21 cellular contexts compared by ENCODE assay signal in genomic region chr6:124869412-124869811, GRCh38.
"Had no signal": no experiment of that assay in that cellular context is flagged by ENCODE, and none has a peak within 500 bp of the region (broad histone marks: within the 10 kb centered on the region; RNA-seq: fewer than 3 reads in every experiment).

No MANE protein-coding gene starts in this region.

- H3K4me1 Mint-ChIP-seq: activated CD4-positive, alpha-beta T cell treated with anti-CD3 and anti-CD28 coated beads, Interleukin-2, amount 10 ng/mL, durations not matched to agents 24 days and 14 days; central memory CD8-positive, alpha-beta T cell; stimulated activated naive CD8-positive, alpha-beta T cell treated with anti-CD3 and anti-CD28 coated beads, Interleukin-15, amount 100 ng/mL, for 72 hours had no signal

- DNase-seq: activated CD4-positive, alpha-beta T cell treated with anti-CD3 and anti-CD28 coated beads, Interleukin-2, amount 10 ng/mL, durations not matched to agents 24 days and 14 days; activated CD8-positive, alpha-beta T cell treated with anti-CD3 and anti-CD28 coated beads for 36 hours; activated naive CD4-positive, alpha-beta T cell treated with anti-CD3 and anti-CD28 coated beads for 36 hours; activated T-cell treated with anti-CD3 and anti-CD28 coated beads, Interleukin-2, amount 50 U/mL, for 1 hour; anterior cingulate cortex; cortex of kidney; effector CD4-positive, alpha-beta T cell; gastrocnemius medialis; head of caudate nucleus; left lung; occipital lobe; right cardiac atrium; stimulated activated CD4-positive, alpha-beta T cell treated with anti-CD3 and anti-CD28 coated beads, Interleukin-2, amount 100 ng/mL, for 48 hours; stimulated activated naive CD8-positive, alpha-beta T cell treated with anti-CD3 and anti-CD28 coated beads, Interleukin-15, amount 100 ng/mL, for 72 hours; trophoblast cell had no signal

- H3K36me3 Mint-ChIP-seq: brain had no signal

- H3K27me3 ChIP-seq: esophagus muscularis mucosa, gastrocnemius medialis, left lung, vagina had no signal

- H3K27me3 Mint-ChIP-seq: activated CD8-positive, alpha-beta T cell treated with anti-CD3 and anti-CD28 coated beads for 36 hours; brain; central memory CD8-positive, alpha-beta T cell had no signal

- H3K4me3 Mint-ChIP-seq: activated CD4-positive, alpha-beta T cell treated with anti-CD3 and anti-CD28 coated beads, Interleukin-2, amount 10 ng/mL, durations not matched to agents 24 days and 14 days; activated CD8-positive, alpha-beta T cell treated with anti-CD3 and anti-CD28 coated beads for 36 hours; activated naive CD4-positive, alpha-beta T cell treated with anti-CD3 and anti-CD28 coated beads for 36 hours; brain; central memory CD8-positive, alpha-beta T cell; stimulated activated naive CD8-positive, alpha-beta T cell treated with anti-CD3 and anti-CD28 coated beads, Interleukin-15, amount 100 ng/mL, for 72 hours had no signal

- H3K9me3 ChIP-seq: esophagus muscularis mucosa, gastrocnemius medialis, left lung, prostate gland, vagina had no signal

- H3K4me3 ChIP-seq: esophagus muscularis mucosa, gastrocnemius medialis, left lung, prostate gland, skin epidermis, vagina had no signal

- H3K27ac Mint-ChIP-seq: activated CD4-positive, alpha-beta T cell treated with anti-CD3 and anti-CD28 coated beads, Interleukin-2, amount 10 ng/mL, durations not matched to agents 24 days and 14 days; activated CD8-positive, alpha-beta T cell treated with anti-CD3 and anti-CD28 coated beads for 36 hours; activated naive CD4-positive, alpha-beta T cell treated with anti-CD3 and anti-CD28 coated beads for 36 hours; brain; stimulated activated naive CD8-positive, alpha-beta T cell treated with anti-CD3 and anti-CD28 coated beads, Interleukin-15, amount 100 ng/mL, for 72 hours had no signal

- H3K4me1 ChIP-seq: gastrocnemius medialis, left lung, prostate gland, vagina had no signal

- H3K27ac ChIP-seq: esophagus muscularis mucosa, gastrocnemius medialis, left lung, prostate gland, skin epidermis, vagina had no signal

- H3K9me3 Mint-ChIP-seq: activated CD4-positive, alpha-beta T cell treated with anti-CD3 and anti-CD28 coated beads, Interleukin-2, amount 10 ng/mL, durations not matched to agents 24 days and 14 days; activated CD8-positive, alpha-beta T cell treated with anti-CD3 and anti-CD28 coated beads for 36 hours; activated naive CD4-positive, alpha-beta T cell treated with anti-CD3 and anti-CD28 coated beads for 36 hours; brain; central memory CD8-positive, alpha-beta T cell; stimulated activated naive CD8-positive, alpha-beta T cell treated with anti-CD3 and anti-CD28 coated beads, Interleukin-15, amount 100 ng/mL, for 72 hours had no signal

- H3K36me3 ChIP-seq: esophagus muscularis mucosa, gastrocnemius medialis, left lung, prostate gland, vagina had no signal
